ENCODE assay signal across 8 cellular contexts in genomic region chrX:3811331-3812311, GRCh38.
A peak's percentile ranks its signal among the peaks of the same experiment; 100 is the strongest.
DNase-seq lines count a peak whose midpoint lies in the region; ATAC-seq and TF ChIP-seq lines count a peak whose summit lies in the region.

No MANE protein-coding gene starts in this region.

- no peaks in the 10 kb centered on the region for H3K4me1 ChIP-seq in foreskin keratinocyte

- DNase-seq in activated CD4-positive, CD25-positive, alpha-beta regulatory T cell treated with anti-CD3 and anti-CD28 coated beads, Interleukin-2, amount 50 U/mL, for 16 hours (ENCODE audit: low read depth, low spot score): peak; percentile 0
- DNase-seq in activated CD4-positive, CD25-positive, alpha-beta regulatory T cell treated with anti-CD3 and anti-CD28 coated beads, Interleukin-2, amount 50 U/mL, for 72 hours: no peak
- DNase-seq in NCI-H526 treated with DMSO at 0.1 percent for 48 hours (lab: John Stamatoyannopoulos, UW) (peak; percentile 40), foreskin keratinocyte (no peak)
- DNase-seq in activated T-helper 9 cell treated with anti-CD3 and anti-CD28 coated beads, Interleukin-2, amount 50 U/mL, for 16 hours (ENCODE audit: low read depth): peak; percentile 23
- peak; percentile 33 for DNase-seq in stimulated activated CD4-positive, alpha-beta T cell treated with anti-CD3 and anti-CD28 coated beads, Interleukin-4, amount 100 ng/mL, for 1 hour

- TF ChIP-seq CTCF in foreskin keratinocyte (conservative IDR thresholded peaks at IDR 0.05): peak; percentile 66

- H3K27ac ChIP-seq in foreskin keratinocyte: no peak overlapping the region

- H3K27me3 ChIP-seq in foreskin keratinocyte: peaks cover 10% of the 10 kb centered on the region

- ATAC-seq in HG02840 (IDR thresholded peaks at IDR 0.05; ENCODE audit: low FRiP score, unreplicated experiment) (peak; percentile 13), foreskin keratinocyte (no peak), HG03457 (IDR thresholded peaks at IDR 0.05; ENCODE audit: unreplicated experiment) (no peak)

Comparison
In these comparisons a context has a peak if more than half of its experiments do, and no peak if none do; other contexts are left out.
1. DNase-seq: peak in activated CD4-positive, CD25-positive, alpha-beta regulatory T cell treated with anti-CD3 and anti-CD28 coated beads, Interleukin-2, amount 50 U/mL, for 16 hours (single experiment), NCI-H526 treated with DMSO at 0.1 percent for 48 hours (single experiment), activated T-helper 9 cell treated with anti-CD3 and anti-CD28 coated beads, Interleukin-2, amount 50 U/mL, for 16 hours (single experiment) and stimulated activated CD4-positive, alpha-beta T cell treated with anti-CD3 and anti-CD28 coated beads, Interleukin-4, amount 100 ng/mL, for 1 hour (single experiment); none in activated CD4-positive, CD25-positive, alpha-beta regulatory T cell treated with anti-CD3 and anti-CD28 coated beads, Interleukin-2, amount 50 U/mL, for 72 hours (single experiment) and foreskin keratinocyte (0 of 2).